In genomic region chr2:143030127-143030526, GRCh38 we compare ENCODE assay signal across 11 cellular contexts.
DNase-seq lines count a peak whose midpoint lies in the region; ATAC-seq and TF ChIP-seq lines count a peak whose summit lies in the region.
"Had no signal": no experiment of that assay in that cellular context is flagged by ENCODE, and none has a peak within 500 bp of the region (broad histone marks: within the 10 kb centered on the region; RNA-seq: fewer than 3 reads in every experiment).

No MANE protein-coding gene starts in this region.

- H3K27me3 Mint-ChIP-seq in IgD-negative memory B cell: no peaks in the 10 kb centered on the region
- H3K27me3 Mint-ChIP-seq in activated T-helper 17 cell treated with anti-CD3 and anti-CD28 coated beads, Interleukin-2, amount 50 U/mL, for 72 hours: peaks cover 4% of the 10 kb centered on the region
- H3K27me3 Mint-ChIP-seq in activated CD4-positive, alpha-beta T cell treated with anti-CD3 and anti-CD28 coated beads, Interleukin-2, amount 10 ng/mL, durations not matched to agents 24 days and 14 days: peaks cover 9% of the 10 kb centered on the region

- peak; percentile 50 for ATAC-seq in GM18907 (IDR thresholded peaks at IDR 0.05; ENCODE audit: unreplicated experiment)
- ATAC-seq in activated T-helper 17 cell treated with anti-CD3 and anti-CD28 coated beads, Interleukin-2, amount 50 U/mL, for 72 hours (replicated peaks): peak; percentile 53
- ATAC-seq: naive thymus-derived CD8-positive, alpha-beta T cell had no signal

- H3K27ac Mint-ChIP-seq in IgD-negative memory B cell: peak overlapping the region in 2 of 3 donors; percentile 48 to 93
- no peak overlapping the region for H3K27ac Mint-ChIP-seq in activated T-helper 17 cell treated with anti-CD3 and anti-CD28 coated beads, Interleukin-2, amount 50 U/mL, for 72 hours
- H3K27ac Mint-ChIP-seq in activated CD4-positive, alpha-beta T cell treated with anti-CD3 and anti-CD28 coated beads, Interleukin-2, amount 10 ng/mL, durations not matched to agents 24 days and 14 days: no peak overlapping the region
- H3K27ac Mint-ChIP-seq: activated naive CD8-positive, alpha-beta T cell treated with anti-CD3 and anti-CD28 coated beads, Interleukin-2, amount 10 ng/mL, durations not matched to agents 7 days and 5 days; naive thymus-derived CD8-positive, alpha-beta T cell had no signal

- peaks cover 9 to 15% (median 11%) of the 10 kb centered on the region in 3 donors for H3K4me1 Mint-ChIP-seq in IgD-negative memory B cell
- H3K4me1 Mint-ChIP-seq in activated T-helper 17 cell treated with anti-CD3 and anti-CD28 coated beads, Interleukin-2, amount 50 U/mL, for 72 hours: peaks cover 5% of the 10 kb centered on the region
- H3K4me1 Mint-ChIP-seq in activated CD4-positive, alpha-beta T cell treated with anti-CD3 and anti-CD28 coated beads, Interleukin-2, amount 10 ng/mL, durations not matched to agents 24 days and 14 days: peaks cover 11% of the 10 kb centered on the region

- no peak overlapping the region for H3K27ac ChIP-seq in esophagus muscularis mucosa (replicated peaks in 1 of 4)
- H3K27ac ChIP-seq: Peyer's patch had no signal

- TF ChIP-seq CTCF in esophagus muscularis mucosa (IDR thresholded peaks at IDR 0.05): no peak

- peak; percentile 4 for DNase-seq in skeletal muscle cell (ENCODE audit: low read depth)
- no peak for DNase-seq in NCI-H1694 treated with DMSO at 0.1 percent for 48 hours (lab: John Stamatoyannopoulos, UW)
- no peak for DNase-seq in LoVo (ENCODE audit: low spot score)
- no peak for DNase-seq in esophagus muscularis mucosa (ENCODE audit: extremely low spot score)
- DNase-seq in activated CD4-positive, alpha-beta T cell treated with anti-CD3 and anti-CD28 coated beads, Interleukin-2, amount 10 ng/mL, durations not matched to agents 24 days and 14 days: no peak
- DNase-seq: activated naive CD8-positive, alpha-beta T cell treated with anti-CD3 and anti-CD28 coated beads, Interleukin-2, amount 10 ng/mL, durations not matched to agents 7 days and 5 days; naive thymus-derived CD8-positive, alpha-beta T cell; Peyer's patch had no signal

- H3K4me3 ChIP-seq in skeletal muscle cell (ENCODE audit: low read depth, low read length) (no peak overlapping the region), esophagus muscularis mucosa (no peak overlapping the region)
- H3K4me3 ChIP-seq: Peyer's patch had no signal

- no peaks in the 10 kb centered on the region for H3K9me3 ChIP-seq in esophagus muscularis mucosa
- H3K9me3 ChIP-seq: Peyer's patch had no signal

- WGBS in esophagus muscularis mucosa: 78% methylated on average over 2 of the region's 2 CpGs

- intact Hi-C loops in esophagus muscularis mucosa (cut with DNase I): no loop called here
- intact Hi-C loops in activated CD4-positive, alpha-beta T cell treated with anti-CD3 and anti-CD28 coated beads, Interleukin-2, amount 10 ng/mL, durations not matched to agents 24 days and 14 days (cut with micrococcal nuclease): no loop called here

- no peaks in the 10 kb centered on the region for H3K36me3 ChIP-seq in esophagus muscularis mucosa
- H3K36me3 ChIP-seq: Peyer's patch had no signal

- no peaks in the 10 kb centered on the region for H3K9me3 Mint-ChIP-seq in IgD-negative memory B cell
- H3K9me3 Mint-ChIP-seq in activated T-helper 17 cell treated with anti-CD3 and anti-CD28 coated beads, Interleukin-2, amount 50 U/mL, for 72 hours: no peaks in the 10 kb centered on the region
- H3K9me3 Mint-ChIP-seq in activated CD4-positive, alpha-beta T cell treated with anti-CD3 and anti-CD28 coated beads, Interleukin-2, amount 10 ng/mL, durations not matched to agents 24 days and 14 days: no peaks in the 10 kb centered on the region
- H3K9me3 Mint-ChIP-seq: activated naive CD8-positive, alpha-beta T cell treated with anti-CD3 and anti-CD28 coated beads, Interleukin-2, amount 10 ng/mL, durations not matched to agents 7 days and 5 days; naive thymus-derived CD8-positive, alpha-beta T cell had no signal

- H3K27me3 ChIP-seq in esophagus muscularis mucosa: peaks cover 0 to 9% (median 0%) of the 10 kb centered on the region in 4 donors
- H3K27me3 ChIP-seq: Peyer's patch had no signal

- no peak for TF ChIP-seq POLR2A in esophagus muscularis mucosa (IDR thresholded peaks at IDR 0.05; ENCODE audit: low read depth)

- peak overlapping the region in 1 of 4 donors; percentile 15 for H3K4me3 Mint-ChIP-seq in IgD-negative memory B cell
- no peak overlapping the region for H3K4me3 Mint-ChIP-seq in activated T-helper 17 cell treated with anti-CD3 and anti-CD28 coated beads, Interleukin-2, amount 50 U/mL, for 72 hours
- no peak overlapping the region for H3K4me3 Mint-ChIP-seq in activated CD4-positive, alpha-beta T cell treated with anti-CD3 and anti-CD28 coated beads, Interleukin-2, amount 10 ng/mL, durations not matched to agents 24 days and 14 days
- H3K4me3 Mint-ChIP-seq: activated naive CD8-positive, alpha-beta T cell treated with anti-CD3 and anti-CD28 coated beads, Interleukin-2, amount 10 ng/mL, durations not matched to agents 7 days and 5 days; naive thymus-derived CD8-positive, alpha-beta T cell had no signal

- no peak for TF ChIP-seq EP300 in esophagus muscularis mucosa (IDR thresholded peaks at IDR 0.05)

- H3K36me3 Mint-ChIP-seq in IgD-negative memory B cell: peaks cover 4% of the 10 kb centered on the region
- H3K36me3 Mint-ChIP-seq in activated T-helper 17 cell treated with anti-CD3 and anti-CD28 coated beads, Interleukin-2, amount 50 U/mL, for 72 hours (ENCODE audit: low read depth): no peaks in the 10 kb centered on the region
- H3K36me3 Mint-ChIP-seq in activated CD4-positive, alpha-beta T cell treated with anti-CD3 and anti-CD28 coated beads, Interleukin-2, amount 10 ng/mL, durations not matched to agents 24 days and 14 days (ENCODE audit: low read depth): no peaks in the 10 kb centered on the region
- H3K36me3 Mint-ChIP-seq: naive thymus-derived CD8-positive, alpha-beta T cell had no signal

- peaks cover 0 to 12% (median 3%) of the 10 kb centered on the region in 4 donors for H3K4me1 ChIP-seq in esophagus muscularis mucosa

Comparison
In these comparisons a context has a peak if more than half of its experiments do, and no peak if none do; other contexts are left out.
1. H3K27ac Mint-ChIP-seq: peak in IgD-negative memory B cell (2 of 3); none in activated T-helper 17 cell treated with anti-CD3 and anti-CD28 coated beads, Interleukin-2, amount 50 U/mL, for 72 hours (single experiment) and activated CD4-positive, alpha-beta T cell treated with anti-CD3 and anti-CD28 coated beads, Interleukin-2, amount 10 ng/mL, durations not matched to agents 24 days and 14 days (single experiment).